Comparison of ENCODE assay signal across 13 cellular contexts in genomic region chr16:57941016-57941656, GRCh38. TPM values are rescaled to one million over a fixed set of nuclear protein-coding genes. Genes with fewer than 3 reads are reported as not detected.
DNase-seq lines count a peak whose midpoint lies in the region; ATAC-seq, FAIRE-seq and TF ChIP-seq lines count a peak whose summit lies in the region.
"Had no signal": no experiment of that assay in that cellular context is flagged by ENCODE, and none has a peak within 500 bp of the region (broad histone marks: within the 10 kb centered on the region; RNA-seq: fewer than 3 reads in every experiment).

No MANE protein-coding gene starts in this region.

- intact Hi-C loops in HepG2 (cut with micrococcal nuclease; ENCODE audit: unreplicated experiment): no loop called here
- intact Hi-C loops in ascending aorta (cut with DNase I): no loop called here

- H3K4me3 ChIP-seq in BE2C (ENCODE audit: low read depth, low read length) (peak overlapping the region; percentile 39), HepG2 (replicated peaks in 1 of 3; ENCODE audit: insufficient read depth in 1 of 3, low read depth in 2 of 3, low read length in 3 of 3) (no peak overlapping the region), ascending aorta (no peak overlapping the region)
- H3K4me3 ChIP-seq: esophagus muscularis mucosa, neural progenitor cell had no signal

- no TSS peak for BruUV-seq in HepG2 (replicated peaks; lab: Mats Ljungman, UMichigan)

- POLR2A ChIA-PET in HepG2 (lab: Yijun Ruan, JAX): no interaction called here

- peaks cover 21% of the 10 kb centered on the region for H3K4me1 ChIP-seq in BE2C
- H3K4me1 ChIP-seq in HepG2 (ENCODE audit: insufficient read depth, low read length): peaks cover 4% of the 10 kb centered on the region
- H3K4me1 ChIP-seq in ascending aorta: no peaks in the 10 kb centered on the region
- H3K4me1 ChIP-seq: neural progenitor cell had no signal

- no peak for TF ChIP-seq RAD21 in HepG2 (CRISPR knock-in tag; IDR thresholded peaks at IDR 0.05)

- no peak overlapping the region for H3K4me2 ChIP-seq in HepG2 (ENCODE audit: low read depth, low read length)
- H3K4me2 ChIP-seq: neural progenitor cell had no signal

- no peaks in the 10 kb centered on the region for H3K79me2 ChIP-seq in HepG2 (ENCODE audit: insufficient read depth, low read length)

- no peak overlapping the region for H3K27ac ChIP-seq in HepG2 (ENCODE audit: extremely low read length, insufficient read depth, low read length)
- H3K27ac ChIP-seq in ascending aorta: no peak overlapping the region
- H3K27ac ChIP-seq: esophagus muscularis mucosa, neural progenitor cell had no signal

- H3K9ac ChIP-seq in HepG2 (ENCODE audit: insufficient read depth, low read depth, low read length): no peak overlapping the region
- H3K9ac ChIP-seq: neural progenitor cell had no signal

- no peak for TF ChIP-seq POLR2A in HepG2 (IDR thresholded peaks at IDR 0.05; ENCODE audit: insufficient read depth in 1 of 2, low read depth in 2 of 2, low read length in 2 of 2)

- TF ChIP-seq CTCF in BE2C (IDR thresholded peaks at IDR 0.05; ENCODE audit: low read depth, low read length) (no peak), HepG2 (CRISPR knock-in tag; IDR thresholded peaks at IDR 0.05) (no peak), ascending aorta (IDR thresholded peaks at IDR 0.05) (no peak)

- peaks cover 8% of the 10 kb centered on the region for H3K36me3 ChIP-seq in BE2C
- no peaks in the 10 kb centered on the region for H3K36me3 ChIP-seq in HepG2 (replicated peaks in 1 of 2; ENCODE audit: control insufficient read depth in 1 of 2, insufficient read depth in 2 of 2, low read length in 2 of 2)
- H3K36me3 ChIP-seq in ascending aorta: no peaks in the 10 kb centered on the region
- H3K36me3 ChIP-seq: esophagus muscularis mucosa, neural progenitor cell had no signal

- H4K20me1 ChIP-seq in HepG2 (ENCODE audit: insufficient read depth, low read length): no peaks in the 10 kb centered on the region

- peak; percentile 92 for DNase-seq in BE2C
- DNase-seq in NCI-H2107 (lab: John Stamatoyannopoulos, UW): peak; percentile 57
- DNase-seq in astrocyte of the hippocampus (ENCODE audit: low read depth, low spot score): peak; percentile 86
- no peak for DNase-seq in HepG2 (ENCODE audit: low spot score)
- DNase-seq in activated effector memory CD4-positive, alpha-beta T cell treated with Interleukin-2 at 50 U/mL for 16 hours: no peak
- no peak for DNase-seq in activated CD4-positive, alpha-beta T cell treated with anti-CD3 and anti-CD28 coated beads, Interleukin-2, amount 50 U/mL, for 4 hours
- DNase-seq in ascending aorta (ENCODE audit: low spot score in 2 of 2): no peak
- DNase-seq: CD4-positive, CD25-positive, alpha-beta regulatory T cell; Kasumi-1 had no signal

- 8% methylated on average over 11 of the region's 11 CpGs for WGBS in HepG2 (ENCODE audit: low lambda C conversion rate)

- FAIRE-seq in HepG2 (lab: Jason Lieb, UNC): no peak

- H2AFZ ChIP-seq in HepG2 (ENCODE audit: low read length): no peak overlapping the region
- H2AFZ ChIP-seq: neural progenitor cell had no signal

- TF ChIP-seq EP300 in HepG2 (IDR thresholded peaks at IDR 0.05; ENCODE audit: low read depth in 2 of 2, low read length in 2 of 2) (no peak), HepG2 (CRISPR knock-in tag; IDR thresholded peaks at IDR 0.05; ENCODE audit: borderline replicate concordance) (no peak)

- in situ Hi-C loops in HepG2 (cut with HindIII; ENCODE audit: extremely low pct_ligation_motif_present, low pct_unique_long_range_greater_than_20kb): no loop called here

- no peaks in the 10 kb centered on the region for H3K27me3 ChIP-seq in BE2C
- H3K27me3 ChIP-seq in HepG2 (ENCODE audit: control insufficient read depth in 1 of 2, insufficient read depth in 2 of 2, low read length in 2 of 2): peaks cover 0 to 36% of the 10 kb centered on the region in 2 experiments; a peak in 3 of 5 replicates
- H3K27me3 ChIP-seq in ascending aorta: no peaks in the 10 kb centered on the region
- H3K27me3 ChIP-seq: neural progenitor cell had no signal

- CTCF ChIA-PET in HepG2 (lab: Yijun Ruan, JAX; ENCODE audit: low intra/inter-chr PET ratio, low total read pairs): no interaction called here

- ATAC-seq in HepG2 (no peak), GM18498 (IDR thresholded peaks at IDR 0.05; ENCODE audit: unreplicated experiment) (no peak)

- H3K9me3 ChIP-seq in BE2C (no peaks in the 10 kb centered on the region), HepG2 (ENCODE audit: low read length) (no peaks in the 10 kb centered on the region), ascending aorta (no peaks in the 10 kb centered on the region)
- H3K9me3 ChIP-seq: esophagus muscularis mucosa had no signal

TF ChIP-seq in HepG2, 621 proteins besides CTCF, POLR2A, EP300 and RAD21 (continues in another document):
- TF ChIP-seq ZNF20 (CRISPR knock-in tag; IDR thresholded peaks at IDR 0.05) (no peak), ZMYM2 (CRISPR knock-in tag; IDR thresholded peaks at IDR 0.05) (no peak), TOE1 (CRISPR knock-in tag; IDR thresholded peaks at IDR 0.05) (no peak), MAFK (conservative IDR thresholded peaks at IDR 0.05 in 1 of 2, IDR thresholded peaks at IDR 0.05 in 1 of 2; ENCODE audit: low read length in 2 of 2) (peak; percentile 33 to 68; a peak in 3 of 4 replicates), ZSCAN20 (CRISPR knock-in tag; IDR thresholded peaks at IDR 0.05; ENCODE audit: borderline replicate concordance) (no peak), CREBL2 (CRISPR knock-in tag; IDR thresholded peaks at IDR 0.05; ENCODE audit: borderline replicate concordance) (no peak), NCOA2 (CRISPR knock-in tag; IDR thresholded peaks at IDR 0.05) (no peak), BRCA1 (CRISPR knock-in tag; IDR thresholded peaks at IDR 0.05) (no peak), TSC22D2 (CRISPR knock-in tag; IDR thresholded peaks at IDR 0.05; ENCODE audit: borderline replicate concordance) (no peak)

RNA-seq across cellular contexts. Expression of gene CNGB1, which starts 29.8 kb away (rescaled TPM):
- polyA plus RNA-seq in BE2C (2012; ENCODE audit: insufficient read depth, insufficient read length, low read depth): 3.8 TPM
- total RNA-seq in HepG2 (2016; rRNA removed; fragmentation: Illumina TruSeq; extraction: Trizol) (0.02 and 0.03 TPM in 2 replicates), ascending aorta (not detected)
- not detected in 2 replicates for total RNA-seq in HepG2 (2016; cell fraction: cytosol; rRNA removed; fragmentation: Illumina TruSeq; extraction: Trizol; ENCODE audit: low read depth)
- total RNA-seq in HepG2 (2016; cell fraction: insoluble cytoplasmic fraction; rRNA removed; fragmentation: Illumina TruSeq; extraction: Trizol): 0.03 and 0.09 TPM in 2 replicates
- total RNA-seq in HepG2 (2016; cell fraction: membrane; rRNA removed; fragmentation: Illumina TruSeq; extraction: Trizol): 0.53 TPM in 1 of 2 replicates, not detected in the other
- not detected in 2 replicates for total RNA-seq in HepG2 (2016; cell fraction: nucleus; rRNA removed; fragmentation: Illumina TruSeq; extraction: Trizol)
- 0.15 and 0.29 TPM in 2 replicates for polyA plus RNA-seq in HepG2 (2011; rRNA removed)
- polyA plus RNA-seq in HepG2 (2011; cell fraction: cytosol; rRNA removed): 0.15 and 0.33 TPM in 2 replicates
- 0.08 and 0.38 TPM in 2 replicates for polyA plus RNA-seq in HepG2 (2011; cell fraction: nucleus; rRNA removed)
- 0.08 and 0.84 TPM in 2 replicates for polyA plus RNA-seq in HepG2 (2012)
- polyA plus RNA-seq in HepG2 (2016; cell fraction: cytosol; fragmentation: Illumina TruSeq; extraction: Trizol; ENCODE audit: low read depth): 0.09 and 0.19 TPM in 2 replicates
- polyA plus RNA-seq in HepG2 (2016; cell fraction: insoluble cytoplasmic fraction; fragmentation: Illumina TruSeq; extraction: Trizol; ENCODE audit: low read depth): 0.05 TPM in 1 of 2 replicates, not detected in the other
- polyA plus RNA-seq in HepG2 (2016; cell fraction: membrane; fragmentation: Illumina TruSeq; extraction: Trizol; ENCODE audit: low read depth): not detected in 2 replicates
- polyA plus RNA-seq in HepG2 (2016; cell fraction: nucleus; fragmentation: Illumina TruSeq; extraction: Trizol; ENCODE audit: insufficient read depth, low read depth): not detected in 2 replicates
- polyA minus RNA-seq in HepG2 (2011; rRNA and poly(A)+ RNA removed; ENCODE audit: low replicate concordance): 4.0 and 16.2 TPM in 2 replicates
- 0.10 TPM in 1 of 2 replicates, not detected in the other for polyA minus RNA-seq in HepG2 (2011; cell fraction: cytosol; rRNA and poly(A)+ RNA removed)
- polyA minus RNA-seq in HepG2 (2011; cell fraction: nucleus; rRNA and poly(A)+ RNA removed): 0.64 and 1.5 TPM in 2 replicates
- total RNA-seq: activated T-helper 2 cell treated with anti-CD3 and anti-CD28 coated beads, Interferon-gamma antibody, Interleukin-2, Interleukin-4, amounts not matched to agents 10 μg/mL and 5 μg/mL and 100 μg/mL, durations not matched to agents 14 hours and 24 hours and 36 hours; CD4-positive, CD25-positive, alpha-beta regulatory T cell had no signal
- polyA plus RNA-seq: CD4-positive, CD25-positive, alpha-beta regulatory T cell had no signal

RNA-seq across cellular contexts. Expression of gene ZNF319, which starts 59.3 kb away (rescaled TPM):
- 7.1 TPM for polyA plus RNA-seq in BE2C (2012; ENCODE audit: insufficient read depth, insufficient read length, low read depth)
- 3.5 and 3.6 TPM in 2 replicates for total RNA-seq in HepG2 (2016; rRNA removed; fragmentation: Illumina TruSeq; extraction: Trizol)
- 0.51 and 0.88 TPM in 2 replicates for total RNA-seq in HepG2 (2016; cell fraction: cytosol; rRNA removed; fragmentation: Illumina TruSeq; extraction: Trizol; ENCODE audit: low read depth)
- 3.1 and 3.2 TPM in 2 replicates for total RNA-seq in HepG2 (2016; cell fraction: insoluble cytoplasmic fraction; rRNA removed; fragmentation: Illumina TruSeq; extraction: Trizol)
- total RNA-seq in HepG2 (2016; cell fraction: membrane; rRNA removed; fragmentation: Illumina TruSeq; extraction: Trizol): 2.3 and 2.7 TPM in 2 replicates
- total RNA-seq in HepG2 (2016; cell fraction: nucleus; rRNA removed; fragmentation: Illumina TruSeq; extraction: Trizol): 3.0 and 3.7 TPM in 2 replicates
- 2.4 and 5.2 TPM in 2 replicates for polyA plus RNA-seq in HepG2 (2011; rRNA removed)
- 2.9 and 3.1 TPM in 2 replicates for polyA plus RNA-seq in HepG2 (2011; cell fraction: cytosol; rRNA removed)
- 7.2 and 8.1 TPM in 2 replicates for polyA plus RNA-seq in HepG2 (2011; cell fraction: nucleus; rRNA removed)
- polyA plus RNA-seq in HepG2 (2012): 2.2 and 4.4 TPM in 2 replicates
- 0.15 and 0.25 TPM in 2 replicates for polyA plus RNA-seq in HepG2 (2016; cell fraction: cytosol; fragmentation: Illumina TruSeq; extraction: Trizol; ENCODE audit: low read depth)
- polyA plus RNA-seq in HepG2 (2016; cell fraction: insoluble cytoplasmic fraction; fragmentation: Illumina TruSeq; extraction: Trizol; ENCODE audit: low read depth): 4.6 TPM in 2 replicates
- 1.0 and 1.3 TPM in 2 replicates for polyA plus RNA-seq in HepG2 (2016; cell fraction: membrane; fragmentation: Illumina TruSeq; extraction: Trizol; ENCODE audit: low read depth)
- polyA plus RNA-seq in HepG2 (2016; cell fraction: nucleus; fragmentation: Illumina TruSeq; extraction: Trizol; ENCODE audit: insufficient read depth, low read depth): 5.6 TPM in 2 replicates
- polyA minus RNA-seq in HepG2 (2011; rRNA and poly(A)+ RNA removed; ENCODE audit: low replicate concordance): 8.6 and 11.6 TPM in 2 replicates
- 4.9 and 6.1 TPM in 2 replicates for polyA minus RNA-seq in HepG2 (2011; cell fraction: cytosol; rRNA and poly(A)+ RNA removed)
- 4.6 and 5.0 TPM in 2 replicates for polyA minus RNA-seq in HepG2 (2011; cell fraction: nucleus; rRNA and poly(A)+ RNA removed)
- 17.5 TPM for total RNA-seq in ascending aorta

Comparison
In these comparisons a context has a peak if more than half of its experiments do, and no peak if none do; other contexts are left out.
1. DNase-seq: peak in BE2C (single experiment), NCI-H2107 (single experiment) and astrocyte of the hippocampus (single experiment); none in HepG2 (single experiment), activated effector memory CD4-positive, alpha-beta T cell treated with Interleukin-2 at 50 U/mL for 16 hours (single experiment), activated CD4-positive, alpha-beta T cell treated with anti-CD3 and anti-CD28 coated beads, Interleukin-2, amount 50 U/mL, for 4 hours (0 of 2) and ascending aorta (0 of 2).